ENCODE assay signal across 9 cellular contexts in genomic region chr15:67784057-67784781, GRCh38. TPM values are rescaled to one million over a fixed set of nuclear protein-coding genes. Genes with fewer than 3 reads are reported as not detected.
A peak's percentile ranks its signal among the peaks of the same experiment; 100 is the strongest.
DNase-seq lines count a peak whose midpoint lies in the region; ATAC-seq, FAIRE-seq and TF ChIP-seq lines count a peak whose summit lies in the region.
"Had no signal": no experiment of that assay in that cellular context is flagged by ENCODE, and none has a peak within 500 bp of the region (broad histone marks: within the 10 kb centered on the region; RNA-seq: fewer than 3 reads in every experiment).

No MANE protein-coding gene starts in this region.

- no peaks in the 10 kb centered on the region for H3K27me3 ChIP-seq in A673 (replicated peaks; ENCODE audit: insufficient read depth, low read depth, low read length, poor library complexity)

- no TSS peak for BruUV-seq in OCI-LY7 (replicated peaks; lab: Mats Ljungman, UMichigan)
- no TSS peak for BruUV-seq in A673 (replicated peaks; lab: Mats Ljungman, UMichigan)

- H3K36me3 ChIP-seq in OCI-LY7 (ENCODE audit: insufficient read depth, low read length) (no peaks in the 10 kb centered on the region), A673 (ENCODE audit: insufficient read depth, low read length, poor library complexity, severe bottlenecking) (no peaks in the 10 kb centered on the region)

- H3K4me1 ChIP-seq in OCI-LY7 (ENCODE audit: insufficient read depth, low read length, poor library complexity, severe bottlenecking): peaks cover 91% of the 10 kb centered on the region
- H3K4me1 ChIP-seq in A673 (ENCODE audit: insufficient read depth, low read length, poor library complexity, severe bottlenecking): peaks cover 14% of the 10 kb centered on the region

- DNase-seq in COR-L47 (lab: John Stamatoyannopoulos, UW) (peak; percentile 66), OCI-LY7 (ENCODE audit: low spot score) (peak; percentile 99), RCC 7860 (ENCODE audit: low spot score) (no peak), A673 (ENCODE audit: low spot score) (no peak)
- no peak for DNase-seq in activated CD8-positive, alpha-beta memory T cell treated with anti-CD3 and anti-CD28 coated beads for 24 hours
- no peak for DNase-seq in stimulated activated CD4-positive, alpha-beta T cell treated with anti-CD3 and anti-CD28 coated beads, Interleukin-4, amount 100 ng/mL, for 24 hours

- POLR2A ChIA-PET in OCI-LY7 (lab: Charles Lee) (interaction anchor here (0.7 to 2.6 kb wide), 10 partner anchors 9 to 234 kb away, joined by 3 to 13 read pairs (median 3); partner anchors contain the start of gene SKOR1), A673 (lab: Charles Lee; ENCODE audit: low non-redundant PET) (no interaction called here)

- H4K20me1 ChIP-seq in OCI-LY7 (ENCODE audit: insufficient read depth, low read length): no peaks in the 10 kb centered on the region

- peak overlapping the region; percentile 90 for H3K4me2 ChIP-seq in OCI-LY7 (ENCODE audit: low read length)

- no peaks in the 10 kb centered on the region for H3K9me3 ChIP-seq in OCI-LY7 (ENCODE audit: low read length)
- H3K9me3 ChIP-seq in A673 (ENCODE audit: low read depth, low read length, poor library complexity, severe bottlenecking): no peaks in the 10 kb centered on the region

- H3K27ac ChIP-seq in OCI-LY7 (ENCODE audit: low read depth, low read length, poor library complexity, severe bottlenecking) (peak overlapping the region; percentile 96), A673 (ENCODE audit: low read depth, low read length, poor library complexity, severe bottlenecking) (no peak overlapping the region)

- ATAC-seq in GM19328 (IDR thresholded peaks at IDR 0.05; ENCODE audit: unreplicated experiment) (peak; percentile 72), HG03159 (IDR thresholded peaks at IDR 0.05; ENCODE audit: unreplicated experiment) (peak; percentile 84)

- CTCF ChIA-PET in OCI-LY7 (lab: Charles Lee; ENCODE audit: unreplicated experiment): interaction anchor here (0.9 to 1.6 kb wide), 3 partner anchors 12 to 48 kb away, joined by 3 to 6 read pairs (median 3); no protein-coding TSS in a partner anchor
- CTCF ChIA-PET in A673 (lab: Charles Lee): no interaction called here

- peak overlapping the region; percentile 63; the same call in 1 of the 2 replicates for H2AFZ ChIP-seq in OCI-LY7 (ENCODE audit: low read length)

- H3K9me2 ChIP-seq in OCI-LY7 (ENCODE audit: insufficient read depth, low read length): no peaks in the 10 kb centered on the region

- H3K4me3 ChIP-seq in OCI-LY7 (ENCODE audit: low read depth, low read length, poor library complexity, severe bottlenecking) (peak overlapping the region; percentile 68), A673 (ENCODE audit: low read depth, low read length, poor library complexity, severe bottlenecking) (no peak overlapping the region)

- H3K79me2 ChIP-seq in OCI-LY7 (ENCODE audit: insufficient read depth, low read depth, low read length): no peaks in the 10 kb centered on the region

- peak; percentile 24; the same call in 1 of the 2 replicates for TF ChIP-seq CTCF in OCI-LY7 (conservative IDR thresholded peaks at IDR 0.05; ENCODE audit: low read length)
- no peak for TF ChIP-seq CTCF in A673 (conservative IDR thresholded peaks at IDR 0.05; ENCODE audit: low read depth, low read length)

- intact Hi-C loops in OCI-LY7 (cut with micrococcal nuclease; ENCODE audit: unreplicated experiment): loop anchor here (1.0 to 10.0 kb wide), 8 partner anchors 21 to 702 kb away; partner anchors contain the start of genes C15orf61, CLN6, FEM1B and PIAS1
- intact Hi-C loops in A673 (cut with micrococcal nuclease; ENCODE audit: unreplicated experiment): no loop called here

- no peak for FAIRE-seq in RCC 7860 (lab: Jason Lieb, UNC)

RNA-seq across cellular contexts. Expression of gene SKOR1, which starts 41.1 kb away (rescaled TPM):
- total RNA-seq in OCI-LY7 (2014; rRNA removed; shearing (Covaris generic)): 1.1 and 1.5 TPM in 2 replicates
- total RNA-seq in OCI-LY7 (2022) (1.0 and 1.6 TPM in 2 replicates), A673 (2021) (0.21 and 0.37 TPM in 2 replicates)
- total RNA-seq: kidney epithelial cell had no signal

RNA-seq across cellular contexts. Expression of gene RNU6-1, which starts 55.6 kb away (rescaled TPM):
- total RNA-seq in OCI-LY7 (2014; rRNA removed; shearing (Covaris generic)): not detected in 2 replicates
- total RNA-seq in OCI-LY7 (2022): not detected in 2 replicates
- total RNA-seq in A673 (2021): not detected in 2 replicates
- total RNA-seq: kidney epithelial cell had no signal

Comparison
In these comparisons a context has a peak if more than half of its experiments do, and no peak if none do; other contexts are left out.
1. DNase-seq: peak in COR-L47 (single experiment) and OCI-LY7 (single experiment); none in RCC 7860 (single experiment), activated CD8-positive, alpha-beta memory T cell treated with anti-CD3 and anti-CD28 coated beads for 24 hours (single experiment), A673 (single experiment) and stimulated activated CD4-positive, alpha-beta T cell treated with anti-CD3 and anti-CD28 coated beads, Interleukin-4, amount 100 ng/mL, for 24 hours (single experiment).